ENCODE assay signal across 10 cellular contexts in genomic region chr10:70440296-70441160, GRCh38. TPM values are rescaled to one million over a fixed set of nuclear protein-coding genes. Genes with fewer than 3 reads are reported as not detected.
DNase-seq lines count a peak whose midpoint lies in the region; ATAC-seq and TF ChIP-seq lines count a peak whose summit lies in the region.
"Had no signal": no experiment of that assay in that cellular context is flagged by ENCODE, and none has a peak within 500 bp of the region (broad histone marks: within the 10 kb centered on the region; RNA-seq: fewer than 3 reads in every experiment).

No MANE protein-coding gene starts in this region.

- H3K27me3 Mint-ChIP-seq in CD8-positive, alpha-beta T cell (ENCODE audit: low read depth) = peaks cover 38% of the 10 kb centered on the region
- H3K27me3 Mint-ChIP-seq in endothelial cell (ENCODE audit: unreplicated experiment) (peaks cover 23% of the 10 kb centered on the region), nephron progenitor cell (ENCODE audit: low read depth, poor library complexity) (peaks cover 83% of the 10 kb centered on the region)

- H2AFZ ChIP-seq in SK-N-SH (ENCODE audit: low read depth) = no peak overlapping the region

- H3K4me3 ChIP-seq in CD8-positive, alpha-beta T cell (ENCODE audit: low read depth, low read length) = peak overlapping the region; percentile 33
- H3K4me3 ChIP-seq in SK-N-SH (ENCODE audit: low read depth in 2 of 2, low read length in 1 of 2) = peak overlapping the region in 1 of 2 experiments; percentile 19; a peak in 1 of 4 replicates

- WGBS in SK-N-SH (ENCODE audit: low lambda C conversion rate) = 22% methylated on average over 55 of the region's 69 CpGs

- ATAC-seq in CD8-positive, alpha-beta T cell = peak; percentile 46
- no peak for ATAC-seq in GM19351 (IDR thresholded peaks at IDR 0.05; ENCODE audit: unreplicated experiment)
- no peak for ATAC-seq in GM19395 (IDR thresholded peaks at IDR 0.05; ENCODE audit: unreplicated experiment)
- ATAC-seq in GM18861 (IDR thresholded peaks at IDR 0.05; ENCODE audit: unreplicated experiment) = no peak

- no peak for TF ChIP-seq EP300 in SK-N-SH (IDR thresholded peaks at IDR 0.05; ENCODE audit: borderline replicate concordance in 1 of 2, low read depth in 1 of 2, low read length in 1 of 2)

- peaks cover 18% of the 10 kb centered on the region for H3K4me1 ChIP-seq in CD8-positive, alpha-beta T cell (ENCODE audit: insufficient read depth, low read length)
- peaks cover 0 to 3% of the 10 kb centered on the region in 2 experiments; a peak in 1 of 4 replicates for H3K4me1 ChIP-seq in SK-N-SH (ENCODE audit: control insufficient read depth in 1 of 2, insufficient read depth in 2 of 2, low read depth in 1 of 2, low read length in 1 of 2)

- peaks cover 2% of the 10 kb centered on the region for H3K36me3 Mint-ChIP-seq in CD8-positive, alpha-beta T cell
- H3K36me3 Mint-ChIP-seq in endothelial cell (ENCODE audit: low read depth, unreplicated experiment) (no peaks in the 10 kb centered on the region), nephron progenitor cell (ENCODE audit: low read depth) (no peaks in the 10 kb centered on the region)

- no peaks in the 10 kb centered on the region for H3K79me2 ChIP-seq in SK-N-SH (ENCODE audit: insufficient read depth)

- H3K4me1 Mint-ChIP-seq in CD8-positive, alpha-beta T cell (ENCODE audit: low read depth) = peaks cover 15% of the 10 kb centered on the region
- peaks cover 12% of the 10 kb centered on the region for H3K4me1 Mint-ChIP-seq in endothelial cell (ENCODE audit: unreplicated experiment)
- H3K4me1 Mint-ChIP-seq in nephron progenitor cell = peaks cover 35% of the 10 kb centered on the region

- POLR2A ChIA-PET in CD8-positive, alpha-beta T cell (lab: Charles Lee) = no interaction called here
- POLR2A ChIA-PET in SK-N-SH (lab: Yijun Ruan, JAX) = no interaction called here

- no peak for TF ChIP-seq CTCF in CD8-positive, alpha-beta T cell (IDR thresholded peaks at IDR 0.05)
- TF ChIP-seq CTCF in SK-N-SH (IDR thresholded peaks at IDR 0.05) = no peak
- TF ChIP-seq CTCF in endothelial cell (IDR thresholded peaks at IDR 0.05; ENCODE audit: unreplicated experiment) = no peak
- TF ChIP-seq CTCF in nephron progenitor cell (IDR thresholded peaks at IDR 0.05) = no peak

- H3K9ac ChIP-seq in SK-N-SH = no peak overlapping the region

- peak overlapping the region; percentile 41; the same call in 1 of the 2 replicates for H3K4me2 ChIP-seq in SK-N-SH

- no peaks in the 10 kb centered on the region for H3K9me2 ChIP-seq in SK-N-SH

- no peaks in the 10 kb centered on the region for H4K20me1 ChIP-seq in SK-N-SH (ENCODE audit: insufficient read depth)

- no peaks in the 10 kb centered on the region for H3K36me3 ChIP-seq in CD8-positive, alpha-beta T cell (ENCODE audit: insufficient read depth, low read length)
- H3K36me3 ChIP-seq in SK-N-SH (replicated peaks in 1 of 2; ENCODE audit: control insufficient read depth in 1 of 2, insufficient read depth in 2 of 2, low read length in 1 of 2) = no peaks in the 10 kb centered on the region

- no peak overlapping the region for H3K27ac ChIP-seq in CD8-positive, alpha-beta T cell (ENCODE audit: low read depth, low read length)
- H3K27ac ChIP-seq in SK-N-SH (ENCODE audit: low read depth in 2 of 2, low read length in 1 of 2) = no peak overlapping the region

- no peaks in the 10 kb centered on the region for H3K9me3 ChIP-seq in CD8-positive, alpha-beta T cell (ENCODE audit: low read length)
- no peaks in the 10 kb centered on the region for H3K9me3 ChIP-seq in SK-N-SH

- H3K4me3 Mint-ChIP-seq in CD8-positive, alpha-beta T cell = peak overlapping the region; percentile 76
- peak overlapping the region; percentile 86 for H3K4me3 Mint-ChIP-seq in endothelial cell (ENCODE audit: unreplicated experiment)
- H3K4me3 Mint-ChIP-seq in nephron progenitor cell = peak overlapping the region; percentile 78

- H3K27me3 ChIP-seq in CD8-positive, alpha-beta T cell (ENCODE audit: insufficient read depth, low read length) = peaks cover 19% of the 10 kb centered on the region
- peaks cover 33% of the 10 kb centered on the region for H3K27me3 ChIP-seq in SK-N-SH (ENCODE audit: insufficient read depth)

- no peak for DNase-seq in CD8-positive, alpha-beta T cell
- peak; percentile 70 for DNase-seq in SK-N-SH
- no peak for DNase-seq in endothelial cell (ENCODE audit: low spot score)
- DNase-seq in nephron progenitor cell = peak; percentile 61
- no peak for DNase-seq in middle frontal gyrus (ENCODE audit: extremely low spot score, low spot score)

- intact Hi-C loops in CD8-positive, alpha-beta T cell (cut with DNase I, micrococcal nuclease) = no loop called here

- H3F3A ChIP-seq in SK-N-SH (replicated peaks; ENCODE audit: insufficient read depth) = no peaks in the 10 kb centered on the region

- no peak for TF ChIP-seq RAD21 in SK-N-SH (IDR thresholded peaks at IDR 0.05; ENCODE audit: low read length)

- CTCF ChIA-PET in CD8-positive, alpha-beta T cell (lab: Charles Lee) = interaction anchor here (1.3 kb wide), 1 partner anchor 9 kb away, joined by 4 read pairs; no protein-coding TSS in a partner anchor
- CTCF ChIA-PET in SK-N-SH (lab: Yijun Ruan, JAX) = interaction anchor here (0.9 kb wide), 1 partner anchor 10 kb away, joined by 3 read pairs; no protein-coding TSS in a partner anchor

- H3K9me3 Mint-ChIP-seq in CD8-positive, alpha-beta T cell = no peaks in the 10 kb centered on the region
- no peaks in the 10 kb centered on the region for H3K9me3 Mint-ChIP-seq in endothelial cell (ENCODE audit: unreplicated experiment)
- H3K9me3 Mint-ChIP-seq in nephron progenitor cell = no peaks in the 10 kb centered on the region

- H3K27ac Mint-ChIP-seq in CD8-positive, alpha-beta T cell = no peak overlapping the region
- H3K27ac Mint-ChIP-seq in endothelial cell (ENCODE audit: unreplicated experiment) (no peak overlapping the region), nephron progenitor cell (no peak overlapping the region)

TF ChIP-seq in SK-N-SH, 30 proteins besides CTCF, POLR2A, EP300 and RAD21:
- no peak for TF ChIP-seq MXI1 (IDR thresholded peaks at IDR 0.05; ENCODE audit: low read depth, low read length)
- no peak for TF ChIP-seq TAF1 (IDR thresholded peaks at IDR 0.05; ENCODE audit: borderline replicate concordance, low read depth, low read length)
- no peak for TF ChIP-seq TEAD4 (IDR thresholded peaks at IDR 0.05; ENCODE audit: borderline replicate concordance, insufficient read depth)
- TF ChIP-seq ELF1 (IDR thresholded peaks at IDR 0.05) = no peak
- no peak for TF ChIP-seq YY1 (IDR thresholded peaks at IDR 0.05; ENCODE audit: low read depth)
TF ChIP-seq in SK-N-SH: peak in this region for 0.

RNA-seq across cellular contexts. Expression of gene NODAL, which starts 1.0 kb away (rescaled TPM):
- not detected for total RNA-seq in CD8-positive, alpha-beta T cell
- not detected in 2 replicates for polyA plus RNA-seq in SK-N-SH (2012; rRNA removed)
- polyA plus RNA-seq in SK-N-SH (2012; cell fraction: cytosol; rRNA removed) = not detected in 2 replicates
- not detected in 2 replicates for polyA plus RNA-seq in SK-N-SH (2012; cell fraction: nucleus; rRNA removed)
- total RNA-seq in endothelial cell (ENCODE audit: unreplicated experiment) = 1.5 TPM
- total RNA-seq: dermis microvascular lymphatic vessel endothelial cell, M059J had no signal

RNA-seq across cellular contexts. Expression of gene EIF4EBP2, which starts 36.6 kb away (rescaled TPM):
- 10 to 100 TPM; 22.4 TPM for total RNA-seq in CD8-positive, alpha-beta T cell
- 9.9 and 12.7 TPM in 2 replicates for polyA plus RNA-seq in SK-N-SH (2012; rRNA removed)
- 15.5 and 15.7 TPM in 2 replicates for polyA plus RNA-seq in SK-N-SH (2012; cell fraction: cytosol; rRNA removed)
- 5.9 and 9.9 TPM in 2 replicates for polyA plus RNA-seq in SK-N-SH (2012; cell fraction: nucleus; rRNA removed)
- total RNA-seq in endothelial cell (ENCODE audit: unreplicated experiment) = 146 TPM

RNA-seq across cellular contexts. Expression of gene PALD1, which starts 38.0 kb away (rescaled TPM):
- total RNA-seq in CD8-positive, alpha-beta T cell = under 1 TPM in 1 of 2 experiments, not detected in 1; 0.08 TPM
- polyA plus RNA-seq in SK-N-SH (2012; rRNA removed) = 0.16 and 0.19 TPM in 2 replicates
- polyA plus RNA-seq in SK-N-SH (2012; cell fraction: cytosol; rRNA removed) = 0.14 and 0.35 TPM in 2 replicates
- polyA plus RNA-seq in SK-N-SH (2012; cell fraction: nucleus; rRNA removed) = 0.38 and 0.56 TPM in 2 replicates
- total RNA-seq in endothelial cell (ENCODE audit: unreplicated experiment) = 166 TPM

RNA-seq across cellular contexts. Expression of gene LRRC20, which starts 58.1 kb away (rescaled TPM):
- total RNA-seq in CD8-positive, alpha-beta T cell = 1 to 10 TPM in 1 of 2 experiments, under 1 TPM in 1; 0.81 to 1.1 TPM
- polyA plus RNA-seq in SK-N-SH (2012; rRNA removed) = 27.7 and 28.9 TPM in 2 replicates
- 13.8 and 23.4 TPM in 2 replicates for polyA plus RNA-seq in SK-N-SH (2012; cell fraction: cytosol; rRNA removed)
- polyA plus RNA-seq in SK-N-SH (2012; cell fraction: nucleus; rRNA removed) = 20.3 and 23.6 TPM in 2 replicates
- 9.2 TPM for total RNA-seq in endothelial cell (ENCODE audit: unreplicated experiment)

Comparison
In these comparisons a context has a peak if more than half of its experiments do, and no peak if none do; other contexts are left out.
1. DNase-seq: peak in SK-N-SH (single experiment) and nephron progenitor cell (single experiment); none in CD8-positive, alpha-beta T cell (0 of 7), endothelial cell (single experiment) and middle frontal gyrus (single experiment).
2. RNA of gene PALD1, which starts 38.0 kb away (total RNA-seq): 166 TPM in endothelial cell (single experiment); 0.08 TPM in CD8-positive, alpha-beta T cell; every median in the first group is over 100 times any median in the second.
3. Peak in every context shown above with its lines, with median percentiles within 50 percentile points of each other: H3K4me3 Mint-ChIP-seq.